ENCODE assay signal across 1 cellular context in the genomic region with DNA sequence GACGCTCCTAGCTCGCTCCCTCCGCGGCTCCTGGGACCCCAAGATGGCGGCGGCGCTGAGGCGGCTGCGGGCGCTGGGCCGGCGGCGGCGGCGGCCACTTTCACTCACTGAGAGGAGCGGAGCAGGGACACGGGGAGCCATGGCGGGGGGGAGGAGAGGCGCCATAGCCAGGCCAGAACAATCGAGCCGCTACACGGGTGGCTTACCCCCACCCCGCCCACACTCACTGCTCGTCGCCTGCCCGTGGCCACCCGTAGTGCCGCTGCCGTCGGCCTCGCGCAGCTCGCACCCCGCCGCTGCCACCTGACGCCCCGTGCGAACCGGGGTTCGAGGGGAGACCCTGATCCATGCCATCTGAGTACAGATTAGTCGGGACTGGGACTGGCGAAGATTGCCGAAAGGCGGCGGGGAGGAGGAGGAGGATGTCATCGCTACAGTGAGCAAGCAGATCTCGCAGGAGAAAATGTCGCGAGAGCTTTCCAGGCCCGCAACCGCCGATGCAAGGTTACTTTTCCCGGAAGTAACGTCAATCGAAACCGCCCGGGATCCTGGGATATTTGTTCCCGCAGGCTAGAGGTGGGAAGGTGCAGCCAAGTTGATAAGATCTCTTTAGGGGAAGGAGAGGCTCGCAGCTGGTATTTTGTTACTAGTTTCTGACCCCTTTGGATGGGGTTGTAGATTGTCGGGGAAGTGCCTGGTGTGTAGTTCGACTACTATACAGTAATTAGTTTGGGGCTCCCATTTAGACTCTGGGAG.
A peak's percentile ranks its signal among the peaks of the same experiment; 100 is the strongest.
TF ChIP-seq lines count a peak whose summit lies in the region.

INO80 (minus strand) TSS at position 165 of the 756 bp plus-strand sequence. CDS start 19,970 bp downstream, outside the sequence.

TF ChIP-seq in HCT116, 20 proteins besides CTCF, POLR2A, EP300 and RAD21 (continued from another document):
- TF ChIP-seq, protein P1, sequence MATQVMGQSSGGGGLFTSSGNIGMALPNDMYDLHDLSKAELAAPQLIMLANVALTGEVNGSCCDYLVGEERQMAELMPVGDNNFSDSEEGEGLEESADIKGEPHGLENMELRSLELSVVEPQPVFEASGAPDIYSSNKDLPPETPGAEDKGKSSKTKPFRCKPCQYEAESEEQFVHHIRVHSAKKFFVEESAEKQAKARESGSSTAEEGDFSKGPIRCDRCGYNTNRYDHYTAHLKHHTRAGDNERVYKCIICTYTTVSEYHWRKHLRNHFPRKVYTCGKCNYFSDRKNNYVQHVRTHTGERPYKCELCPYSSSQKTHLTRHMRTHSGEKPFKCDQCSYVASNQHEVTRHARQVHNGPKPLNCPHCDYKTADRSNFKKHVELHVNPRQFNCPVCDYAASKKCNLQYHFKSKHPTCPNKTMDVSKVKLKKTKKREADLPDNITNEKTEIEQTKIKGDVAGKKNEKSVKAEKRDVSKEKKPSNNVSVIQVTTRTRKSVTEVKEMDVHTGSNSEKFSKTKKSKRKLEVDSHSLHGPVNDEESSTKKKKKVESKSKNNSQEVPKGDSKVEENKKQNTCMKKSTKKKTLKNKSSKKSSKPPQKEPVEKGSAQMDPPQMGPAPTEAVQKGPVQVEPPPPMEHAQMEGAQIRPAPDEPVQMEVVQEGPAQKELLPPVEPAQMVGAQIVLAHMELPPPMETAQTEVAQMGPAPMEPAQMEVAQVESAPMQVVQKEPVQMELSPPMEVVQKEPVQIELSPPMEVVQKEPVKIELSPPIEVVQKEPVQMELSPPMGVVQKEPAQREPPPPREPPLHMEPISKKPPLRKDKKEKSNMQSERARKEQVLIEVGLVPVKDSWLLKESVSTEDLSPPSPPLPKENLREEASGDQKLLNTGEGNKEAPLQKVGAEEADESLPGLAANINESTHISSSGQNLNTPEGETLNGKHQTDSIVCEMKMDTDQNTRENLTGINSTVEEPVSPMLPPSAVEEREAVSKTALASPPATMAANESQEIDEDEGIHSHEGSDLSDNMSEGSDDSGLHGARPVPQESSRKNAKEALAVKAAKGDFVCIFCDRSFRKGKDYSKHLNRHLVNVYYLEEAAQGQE (IDR thresholded peaks at IDR 0.05; ENCODE audit: low read depth) = no peak
- TF ChIP-seq POLR2AphosphoS5 (IDR thresholded peaks at IDR 0.05; ENCODE audit: low read depth, low read length) (peak; percentile 98), ELF1 (IDR thresholded peaks at IDR 0.05; ENCODE audit: borderline replicate concordance, low read depth) (peak; percentile 62; the same call in 1 of the 2 replicates), CEBPB (IDR thresholded peaks at IDR 0.05; ENCODE audit: low read depth) (peak; percentile 6; the same call in 1 of the 2 replicates), SP1 (IDR thresholded peaks at IDR 0.05; ENCODE audit: low read depth) (peak; percentile 82), TCF7L2 (IDR thresholded peaks at IDR 0.05; ENCODE audit: borderline replicate concordance, extremely low read depth, insufficient read depth, insufficient read length) (peak; percentile 71), ZBTB33 (IDR thresholded peaks at IDR 0.05; ENCODE audit: extremely low read depth, insufficient replicate concordance, low read length) (peak; percentile 95), EZH2 (IDR thresholded peaks at IDR 0.05) (no peak), YY1 (IDR thresholded peaks at IDR 0.05; ENCODE audit: extremely low read depth, insufficient replicate concordance, low read depth, low read length) (peak; percentile 87), ZNF274 (IDR thresholded peaks at IDR 0.05; ENCODE audit: low read depth, low read length) (no peak), EZH2phosphoT487 (IDR thresholded peaks at IDR 0.05; ENCODE audit: borderline replicate concordance) (no peak), SIN3A (IDR thresholded peaks at IDR 0.05; ENCODE audit: low read depth) (peak; percentile 68; the same call in 1 of the 2 replicates)
- TF ChIP-seq, protein P2, sequence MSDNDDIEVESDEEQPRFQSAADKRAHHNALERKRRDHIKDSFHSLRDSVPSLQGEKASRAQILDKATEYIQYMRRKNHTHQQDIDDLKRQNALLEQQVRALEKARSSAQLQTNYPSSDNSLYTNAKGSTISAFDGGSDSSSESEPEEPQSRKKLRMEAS (IDR thresholded peaks at IDR 0.05) = peak; percentile 20; the same call in 1 of the 2 replicates
